Comparison of ENCODE assay signal across 16 cellular contexts in genomic region chr9:124792976-124793594, GRCh38. TPM values are rescaled to one million over a fixed set of nuclear protein-coding genes. Genes with fewer than 3 reads are reported as not detected.
DNase-seq lines count a peak whose midpoint lies in the region; ATAC-seq, FAIRE-seq and TF ChIP-seq lines count a peak whose summit lies in the region.
"Had no signal": no experiment of that assay in that cellular context is flagged by ENCODE, and none has a peak within 500 bp of the region (broad histone marks: within the 10 kb centered on the region; RNA-seq: fewer than 3 reads in every experiment).

No MANE protein-coding gene starts in this region.

- no peaks in the 10 kb centered on the region for H4K20me1 ChIP-seq in osteoblast (ENCODE audit: insufficient read depth, low read length)

- H3K4me1 ChIP-seq in osteoblast (ENCODE audit: insufficient read depth, low read length) = no peaks in the 10 kb centered on the region

- no peak overlapping the region for H3K4me3 Mint-ChIP-seq in activated CD4-positive, alpha-beta memory T cell treated with anti-CD3 and anti-CD28 coated beads for 36 hours

- H3K27ac Mint-ChIP-seq in activated CD4-positive, alpha-beta memory T cell treated with anti-CD3 and anti-CD28 coated beads for 36 hours = no peak overlapping the region

- H3K36me3 Mint-ChIP-seq in activated CD4-positive, alpha-beta memory T cell treated with anti-CD3 and anti-CD28 coated beads for 36 hours = no peaks in the 10 kb centered on the region

- H2AFZ ChIP-seq in osteoblast (ENCODE audit: low read length) = no peak overlapping the region

- no peak overlapping the region for H3K4me2 ChIP-seq in osteoblast (ENCODE audit: insufficient read depth, low read length)

- no peaks in the 10 kb centered on the region for H3K79me2 ChIP-seq in osteoblast (ENCODE audit: insufficient read depth, low read length)

- no peaks in the 10 kb centered on the region for H3K9me3 Mint-ChIP-seq in activated CD4-positive, alpha-beta memory T cell treated with anti-CD3 and anti-CD28 coated beads for 36 hours

- H3K4me3 ChIP-seq in AG09309 (ENCODE audit: control insufficient read depth, low read depth, low read length) (no peak overlapping the region), osteoblast (ENCODE audit: insufficient read depth, low read length) (no peak overlapping the region)
- H3K4me3 ChIP-seq: mucosa of descending colon, SK-N-MC had no signal

- DNase-seq in AG09309 (ENCODE audit: low read depth) (peak; percentile 57), LHCN-M2 (ENCODE audit: low read depth) (peak; percentile 85), fibroblast of gingiva (ENCODE audit: low read depth) (peak; percentile 97), osteoblast (ENCODE audit: insufficient read length, low spot score, missing footprints) (peak; percentile 65), ACHN (no peak), H54 (ENCODE audit: insufficient read length, low spot score) (no peak)
- no peak for DNase-seq in activated CD4-positive, alpha-beta memory T cell treated with anti-CD3 and anti-CD28 coated beads for 36 hours
- DNase-seq: activated CD4-positive, alpha-beta T cell treated with anti-CD3 and anti-CD28 coated beads for 1 hour; activated T-cell treated with anti-CD3 and anti-CD28 coated beads, Interleukin-2, amount 50 U/mL, for 48 hours; C1 segment of cervical spinal cord; mucosa of descending colon; NCI-H1105 treated with DMSO at 0.1 percent for 48 hours; NCI-H748 treated with DMSO at 0.1 percent for 48 hours had no signal

- H3K4me1 Mint-ChIP-seq in activated CD4-positive, alpha-beta memory T cell treated with anti-CD3 and anti-CD28 coated beads for 36 hours (ENCODE audit: low read depth) = no peaks in the 10 kb centered on the region

- peaks cover 7% of the 10 kb centered on the region for H3K27me3 Mint-ChIP-seq in activated CD4-positive, alpha-beta memory T cell treated with anti-CD3 and anti-CD28 coated beads for 36 hours

- no peak for ATAC-seq in GM21619 (IDR thresholded peaks at IDR 0.05; ENCODE audit: unreplicated experiment)
- ATAC-seq: mucosa of descending colon had no signal

- FAIRE-seq in H54 (lab: Jason Lieb, UNC) = no peak
- FAIRE-seq: astrocyte had no signal

- H3K36me3 ChIP-seq in osteoblast (ENCODE audit: insufficient read depth, low read length) = no peaks in the 10 kb centered on the region

- intact Hi-C loops in activated CD4-positive, alpha-beta memory T cell treated with anti-CD3 and anti-CD28 coated beads for 36 hours (cut with micrococcal nuclease) = no loop called here

- no peak for TF ChIP-seq POLR2A in H54 (IDR thresholded peaks at IDR 0.05; ENCODE audit: low read depth, low read length)

- H3K9me3 ChIP-seq in osteoblast (ENCODE audit: low read depth, low read length) = no peaks in the 10 kb centered on the region
- H3K9me3 ChIP-seq: mucosa of descending colon had no signal

- POLR2A ChIA-PET in activated CD4-positive, alpha-beta memory T cell treated with anti-CD3 and anti-CD28 coated beads for 36 hours (lab: Charles Lee) = no interaction called here

- H3K27ac ChIP-seq in osteoblast (ENCODE audit: low read depth, low read length) = no peak overlapping the region
- H3K27ac ChIP-seq: SK-N-MC had no signal

- CTCF ChIA-PET in activated CD4-positive, alpha-beta memory T cell treated with anti-CD3 and anti-CD28 coated beads for 36 hours (lab: Charles Lee) = interaction anchor here (0.6 to 0.8 kb wide), 2 partner anchors 60 to 80 kb away, joined by 3 read pairs; partner anchors contain the start of gene WDR38

- TF ChIP-seq CTCF in AG09309 (IDR thresholded peaks at IDR 0.05; ENCODE audit: control insufficient read depth, insufficient read depth, low read depth, low read length, missing control alignments) = no peak
- TF ChIP-seq CTCF in osteoblast (IDR thresholded peaks at IDR 0.05; ENCODE audit: extremely low read depth, low read depth, low read length) = no peak

- in situ Hi-C loops in ACHN (cut with HindIII; ENCODE audit: low pct_ligation_motif_present, low pct_unique_long_range_greater_than_20kb, low sequenced_read_pairs) = no loop called here

- no peaks in the 10 kb centered on the region for H3K27me3 ChIP-seq in osteoblast (ENCODE audit: insufficient read depth, low read length)

RNA-seq across cellular contexts. Expression of gene OLFML2A, which starts 16.2 kb away (rescaled TPM):
- total RNA-seq in LHCN-M2 (2014; rRNA removed) = 6.2 and 14.2 TPM in 2 replicates
- 10.2 TPM for polyA plus RNA-seq in LHCN-M2 (2012)
- 27.1 and 29.7 TPM in 2 replicates for total RNA-seq in osteoblast
- not detected for total RNA-seq in activated CD4-positive, alpha-beta memory T cell treated with anti-CD3 and anti-CD28 coated beads for 36 hours

RNA-seq across cellular contexts. Expression of gene NR6A1, which starts 22.0 kb away (rescaled TPM):
- total RNA-seq in LHCN-M2 (2014; rRNA removed) (1.1 and 1.3 TPM in 2 replicates), osteoblast (0.36 and 0.88 TPM in 2 replicates)
- 0.23 TPM for polyA plus RNA-seq in LHCN-M2 (2012)
- total RNA-seq in activated CD4-positive, alpha-beta memory T cell treated with anti-CD3 and anti-CD28 coated beads for 36 hours = under 1 TPM; 0.61 to 0.83 TPM

Comparison
In these comparisons a context has a peak if more than half of its experiments do, and no peak if none do; other contexts are left out.
1. DNase-seq: peak in AG09309 (single experiment), LHCN-M2 (single experiment), fibroblast of gingiva (single experiment) and osteoblast (single experiment); none in ACHN (single experiment), activated CD4-positive, alpha-beta memory T cell treated with anti-CD3 and anti-CD28 coated beads for 36 hours (single experiment) and H54 (single experiment).